In genomic region chr4:185550933-185551332, GRCh38 we compare ENCODE assay signal across 20 cellular contexts. TPM values are rescaled to one million over a fixed set of nuclear protein-coding genes. Genes with fewer than 3 reads are reported as not detected.
"Had no signal": no experiment of that assay in that cellular context is flagged by ENCODE, and none has a peak within 500 bp of the region (broad histone marks: within the 10 kb centered on the region; RNA-seq: fewer than 3 reads in every experiment).

No MANE protein-coding gene starts in this region.

- H3K9me3 ChIP-seq: ovary, right lobe of liver, thoracic aorta, tibial nerve, upper lobe of left lung had no signal

- ATAC-seq: heart left ventricle; left lobe of liver; naive thymus-derived CD8-positive, alpha-beta T cell; right lobe of liver; stimulated activated memory B cell treated with anti-CD40 and anti-IgM and Interleukin-4, amounts not matched to agents 10 μg/mL and 1 μg/mL and 100 μg/mL, for 72 hours; stimulated activated naive CD8-positive, alpha-beta T cell treated with anti-CD3 and anti-CD28 coated beads, Interleukin-15, Interleukin-2, amounts not matched to agents 100 U/mL and 50 U/mL, for 24 hours had no signal

- DNase-seq: dermis blood vessel endothelial cell; effector memory CD4-positive, alpha-beta T cell; erythroblast; heart left ventricle; kidney; naive thymus-derived CD8-positive, alpha-beta T cell; occipital lobe; ovary; right lobe of liver; stimulated activated CD4-positive, alpha-beta T cell treated with anti-CD3 and anti-CD28 coated beads, Interleukin-2, amount 100 ng/mL, for 24 hours; stimulated activated CD4-positive, alpha-beta T cell treated with anti-CD3 and anti-CD28 coated beads, Interleukin-4, amount 100 ng/mL, for 24 hours; stimulated activated naive CD8-positive, alpha-beta T cell treated with anti-CD3 and anti-CD28 coated beads, Interleukin-15, Interleukin-2, amounts not matched to agents 100 U/mL and 50 U/mL, for 24 hours; upper lobe of left lung had no signal

- H3K36me3 ChIP-seq: heart left ventricle, ovary, right lobe of liver, thoracic aorta, tibial nerve, upper lobe of left lung had no signal

- H3K27me3 ChIP-seq: heart left ventricle, hepatocyte, ovary, right lobe of liver, tibial nerve, upper lobe of left lung had no signal

- H3K27ac ChIP-seq: coronary artery, heart left ventricle, hepatocyte, ovary, right lobe of liver, tibial nerve, upper lobe of left lung had no signal

- H3K4me1 ChIP-seq: right lobe of liver, upper lobe of left lung had no signal

- H3K4me3 ChIP-seq: coronary artery, heart left ventricle, hepatocyte, lung, ovary, right lobe of liver, thoracic aorta, tibial nerve, upper lobe of left lung had no signal

RNA-seq across cellular contexts. Expression of gene PDLIM3, which starts 15.6 kb away (rescaled TPM):
- total RNA-seq: naive thymus-derived CD8-positive, alpha-beta T cell had no signal
- polyA plus RNA-seq: naive thymus-derived CD8-positive, alpha-beta T cell had no signal
